In genomic region chr11:9716275-9717039, GRCh38 we compare ENCODE assay signal across 8 cellular contexts.
DNase-seq lines count a peak whose midpoint lies in the region; ATAC-seq and TF ChIP-seq lines count a peak whose summit lies in the region.

No MANE protein-coding gene starts in this region.

- in situ Hi-C loops in astrocyte of the spinal cord (cut with HindIII; ENCODE audit: low sequenced_read_pairs), result no loop called here

- TF ChIP-seq CTCF in GM06990 (IDR thresholded peaks at IDR 0.05; ENCODE audit: insufficient read depth, low read length, poor library complexity, severe bottlenecking) (no peak), astrocyte of the spinal cord (IDR thresholded peaks at IDR 0.05; ENCODE audit: low read depth, low read length) (no peak)

- H3K27me3 ChIP-seq in GM06990 (replicated peaks; ENCODE audit: control insufficient read depth, insufficient read depth, low read length), result no peaks in the 10 kb centered on the region
- H3K27me3 ChIP-seq in muscle layer of duodenum (ENCODE audit: low read depth, low read length), result no peaks in the 10 kb centered on the region

- H3K27ac ChIP-seq in muscle layer of duodenum (ENCODE audit: low read length), result peak overlapping the region; percentile 20

- intact Hi-C loops in posterior cingulate gyrus (cut with DNase I), result no loop called here

- H3K4me1 ChIP-seq in muscle layer of duodenum (ENCODE audit: control insufficient read depth in 1 of 2, insufficient read depth in 2 of 2, low read length in 2 of 2), result peaks cover 0 to 9% of the 10 kb centered on the region in 2 donors

- H3K36me3 ChIP-seq in GM06990 (ENCODE audit: control insufficient read depth, insufficient read depth, low read length) (peaks cover 9% of the 10 kb centered on the region), muscle layer of duodenum (ENCODE audit: control insufficient read depth in 1 of 2, insufficient read depth in 2 of 2, low read length in 2 of 2) (no peaks in the 10 kb centered on the region)

- H3K4me3 ChIP-seq in GM06990 (replicated peaks; ENCODE audit: low read depth, low read length), result no peak overlapping the region
- H3K4me3 ChIP-seq in astrocyte of the spinal cord (ENCODE audit: low read depth, low read length), result no peak overlapping the region
- H3K4me3 ChIP-seq in muscle layer of duodenum (ENCODE audit: low read depth in 1 of 2, low read length in 2 of 2), result no peak overlapping the region

- peak; percentile 66 for ATAC-seq in GM21576 (IDR thresholded peaks at IDR 0.05; ENCODE audit: unreplicated experiment)

- DNase-seq in GM06990 (ENCODE audit: extremely low read depth, insufficient read length) (peak; percentile 70), Kasumi-1 (lab: John Stamatoyannopoulos, UW) (peak; percentile 99), astrocyte of the spinal cord (ENCODE audit: low read depth, low spot score) (peak; percentile 87), posterior cingulate gyrus (no peak), NCI-H748 (lab: John Stamatoyannopoulos, UW; ENCODE audit: unreplicated experiment) (no peak)
- no peak for DNase-seq in stimulated activated CD4-positive, alpha-beta T cell treated with anti-CD3 and anti-CD28 coated beads, Interleukin-1b, Interleukin-23, amount 100 ng/mL, for 48 hours

- no peaks in the 10 kb centered on the region for H3K9me3 ChIP-seq in muscle layer of duodenum (ENCODE audit: control insufficient read depth in 1 of 2, low read length in 2 of 2)

Comparison
In these comparisons a context has a peak if more than half of its experiments do, and no peak if none do; other contexts are left out.
1. DNase-seq: peak in GM06990 (single experiment), Kasumi-1 (2 of 2) and astrocyte of the spinal cord (single experiment); none in posterior cingulate gyrus (0 of 10), stimulated activated CD4-positive, alpha-beta T cell treated with anti-CD3 and anti-CD28 coated beads, Interleukin-1b, Interleukin-23, amount 100 ng/mL, for 48 hours (single experiment) and NCI-H748 (single experiment).